In genomic region chr22:45239378-45240136, GRCh38 we compare ENCODE assay signal across 8 cellular contexts. TPM values are rescaled to one million over a fixed set of nuclear protein-coding genes. Genes with fewer than 3 reads are reported as not detected.
A peak's percentile ranks its signal among the peaks of the same experiment; 100 is the strongest.
DNase-seq lines count a peak whose midpoint lies in the region; ATAC-seq and TF ChIP-seq lines count a peak whose summit lies in the region.

No MANE protein-coding gene starts in this region.

- H3K4me3 ChIP-seq in SJSA1 (peak overlapping the region; percentile 75), fibroblast of mammary gland (ENCODE audit: control insufficient read depth, low read depth, low read length) (peak overlapping the region; percentile 64), psoas muscle (peak overlapping the region; percentile 74)

- no peaks in the 10 kb centered on the region for H3K4me1 ChIP-seq in H9 (ENCODE audit: insufficient read depth, low read length)
- H3K4me1 ChIP-seq in SJSA1 (replicated peaks) = peaks cover 27% of the 10 kb centered on the region
- no peaks in the 10 kb centered on the region for H3K4me1 ChIP-seq in psoas muscle

- H3K4ac ChIP-seq in H9 (ENCODE audit: low read depth, low read length) = no peak overlapping the region

- H3K36me3 ChIP-seq in SJSA1 (peaks cover 33% of the 10 kb centered on the region), psoas muscle (ENCODE audit: insufficient read depth in 1 of 2, low read depth in 1 of 2) (peaks cover 0 to 3% of the 10 kb centered on the region in 2 donors)

- H3K23me2 ChIP-seq in H9 (ENCODE audit: insufficient read length, low read depth, low read length, poor library complexity, severe bottlenecking) = peaks cover 11% of the 10 kb centered on the region

- H3K27ac Mint-ChIP-seq in H9 = no peak overlapping the region; a peak in 1 of 7 replicates

- H3K4me1 Mint-ChIP-seq in H9 = peaks cover 26 to 37% of the 10 kb centered on the region in 2 experiments

- H2AK5ac ChIP-seq in H9 (ENCODE audit: insufficient read length, low read length) = no peak overlapping the region

- H3K14ac ChIP-seq in H9 (ENCODE audit: insufficient read depth, low read length) = no peak overlapping the region

- no peak overlapping the region for H2BK20ac ChIP-seq in H9 (ENCODE audit: low read depth, low read length, poor library complexity, severe bottlenecking)

- H3K4me3 Mint-ChIP-seq in H9 = peak overlapping the region; percentile 79 to 95

- no peak overlapping the region for H4K8ac ChIP-seq in H9 (replicated peaks; ENCODE audit: insufficient read length, low read depth, low read length)

- H3K79me2 ChIP-seq in H9 (ENCODE audit: insufficient read depth, low read length) = no peaks in the 10 kb centered on the region; the same call in 1 of the 2 replicates

- H2BK120ac ChIP-seq in H9 (ENCODE audit: low read depth, low read length, poor library complexity, severe bottlenecking) = no peak overlapping the region

- no peaks in the 10 kb centered on the region for H4K20me1 ChIP-seq in H9 (ENCODE audit: control insufficient read depth, insufficient read depth, insufficient read length)

- H4K5ac ChIP-seq in H9 (ENCODE audit: insufficient read length, low read depth, low read length) = no peak overlapping the region

- H3K9me3 ChIP-seq in H9 (ENCODE audit: control insufficient read depth, low read depth, low read length) = no peaks in the 10 kb centered on the region
- 0 out of 2 replicates have a peak, but pooled peaks cover 2% of the 10 kb centered on the region for H3K9me3 ChIP-seq in SJSA1 (replicated peaks)
- no peaks in the 10 kb centered on the region for H3K9me3 ChIP-seq in psoas muscle

- ATAC-seq in psoas muscle = no peak
- no peak for ATAC-seq in GM18907 (IDR thresholded peaks at IDR 0.05; ENCODE audit: unreplicated experiment)
- no peak for ATAC-seq in HG03196 (IDR thresholded peaks at IDR 0.05; ENCODE audit: unreplicated experiment)

- peaks cover 10 to 13% (median 10%) of the 10 kb centered on the region in 3 experiments; a peak in 5 of 7 replicates for H3K36me3 Mint-ChIP-seq in H9 (ENCODE audit: insufficient read depth in 1 of 3, low read depth in 3 of 3)

- H2BK15ac ChIP-seq in H9 (ENCODE audit: low read depth, low read length) = no peak overlapping the region

- WGBS in H9 (ENCODE audit: extremely low coverage, insufficient read length, low lambda C conversion rate) = no CpG with 5 or more reads among the region's 12 CpGs
- WGBS in psoas muscle, 3 donors = 47 to 54% (median 51%) methylated on average over 10 to 12 of the region's 12 CpGs

- H3K4me2 ChIP-seq in H9 (ENCODE audit: insufficient read depth, insufficient read length, low read length) = peak overlapping the region; percentile 58

- no peak overlapping the region for H3K9ac ChIP-seq in H9 (ENCODE audit: extremely low read depth, insufficient read length, low read length)

- no peak overlapping the region for H3K23ac ChIP-seq in H9 (ENCODE audit: insufficient read length, low read depth, low read length)

- H3K27ac ChIP-seq in H9 (ENCODE audit: insufficient read length, low read depth, low read length) (no peak overlapping the region), SJSA1 (no peak overlapping the region), psoas muscle (no peak overlapping the region)

- H2BK12ac ChIP-seq in H9 (ENCODE audit: insufficient read length, low read depth, low read length) = no peak overlapping the region

- H2BK5ac ChIP-seq in H9 (ENCODE audit: insufficient read length, low read length) = no peak overlapping the region

- no peaks in the 10 kb centered on the region; a peak in 1 of 5 replicates for H3K9me3 Mint-ChIP-seq in H9

- H4K91ac ChIP-seq in H9 (ENCODE audit: insufficient read length, low read depth, low read length) = no peak overlapping the region

- DNase-seq in H9 (no peak), SJSA1 (ENCODE audit: low read depth in 1 of 2, low spot score in 2 of 2) (no peak), fibroblast of mammary gland (ENCODE audit: low read depth) (no peak), psoas muscle (peak in 1 of 2 donors; percentile 48), germinal center (ENCODE audit: low spot score) (no peak), iPS-NIHi11 (ENCODE audit: low spot score) (no peak)

- TF ChIP-seq CTCF in H9 (conservative IDR thresholded peaks at IDR 0.05) (no peak), fibroblast of mammary gland (conservative IDR thresholded peaks at IDR 0.05; ENCODE audit: control insufficient read depth, insufficient read depth, low read depth, low read length) (no peak), psoas muscle (IDR thresholded peaks at IDR 0.05) (no peak)

- H3T11ph ChIP-seq in H9 (ENCODE audit: low read length) = no peak overlapping the region

- peaks cover 16% of the 10 kb centered on the region for H3K27me3 Mint-ChIP-seq in H9 (ENCODE audit: low read depth)

- H3K56ac ChIP-seq in H9 (ENCODE audit: insufficient read length, low read depth, low read length) = no peak overlapping the region

- H3K79me1 ChIP-seq in H9 (ENCODE audit: insufficient read depth, low read depth, low read length, poor library complexity, severe bottlenecking) = no peaks in the 10 kb centered on the region

- intact Hi-C loops in psoas muscle (cut with DNase I) = no loop called here

- H3K18ac ChIP-seq in H9 (ENCODE audit: insufficient read length, low read depth, low read length) = no peak overlapping the region

- no peak overlapping the region for H2AFZ ChIP-seq in H9 (ENCODE audit: low read length)

- H3K27me3 ChIP-seq in H9 (ENCODE audit: insufficient read depth, low read length) (no peaks in the 10 kb centered on the region), SJSA1 (replicated peaks) (no peaks in the 10 kb centered on the region), psoas muscle (ENCODE audit: insufficient read depth in 3 of 3, low read length in 2 of 3) (no peaks in the 10 kb centered on the region)

RNA-seq across cellular contexts. Expression of gene KIAA0930, which starts 1.1 kb away (rescaled TPM):
- total RNA-seq in H9 (2021) (45.3 and 46.2 TPM in 2 replicates), psoas muscle (10 to 100 TPM; 21.3 to 51.1 (median 28.0) TPM)
- 126 and 192 TPM in 2 replicates for total RNA-seq in SJSA1 (2014; rRNA removed; shearing (Covaris generic))
- 10 to 100 TPM; 13.2 to 24.9 (median 15.3) TPM for polyA plus RNA-seq in psoas muscle

RNA-seq across cellular contexts. Expression of gene UPK3A, which starts 45.2 kb away (rescaled TPM):
- total RNA-seq in H9 (2021) = not detected in 2 replicates
- total RNA-seq in SJSA1 (2014; rRNA removed; shearing (Covaris generic)) = not detected in 2 replicates
- total RNA-seq in psoas muscle = 1 to 10 TPM; 1.1 to 3.9 (median 2.1) TPM
- polyA plus RNA-seq in psoas muscle = 10 to 100 TPM in 1 of 3 donors, 1 to 10 TPM in 1, under 1 TPM in 1; 0.93 to 11.7 (median 5.0) TPM
